Comparison of ENCODE assay signal across 17 cellular contexts in the genomic region with DNA sequence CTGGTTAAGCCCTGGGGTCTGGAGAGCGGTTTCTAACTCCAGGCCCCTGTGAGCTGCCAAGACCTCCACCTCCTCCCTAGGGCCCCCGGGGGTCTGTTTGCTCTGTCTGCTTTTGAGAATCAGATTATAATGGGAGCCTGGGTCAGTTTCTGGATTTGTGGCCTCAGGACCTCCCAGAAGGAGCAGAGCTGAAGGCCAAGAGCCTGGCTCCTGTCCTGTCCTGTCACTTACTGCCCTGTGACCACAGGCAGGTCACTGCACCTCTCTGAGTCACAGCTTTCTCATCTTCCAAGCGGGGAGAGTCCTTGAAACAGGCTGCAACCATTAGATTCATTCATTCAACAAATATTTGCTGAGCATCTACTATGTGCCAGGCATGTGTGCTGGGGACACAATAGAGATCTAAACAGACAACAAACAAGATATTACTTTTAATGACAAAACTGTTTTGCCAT.
"Had no signal": no experiment of that assay in that cellular context is flagged by ENCODE, and none has a peak within 500 bp of the region (broad histone marks: within the 10 kb centered on the region; RNA-seq: fewer than 3 reads in every experiment).

No MANE protein-coding gene starts in this region.

- H3K9me3 ChIP-seq: stomach, testis had no signal

- H3K36me3 Mint-ChIP-seq: activated naive CD8-positive, alpha-beta T cell treated with anti-CD3 and anti-CD28 coated beads, Interleukin-2, amount 10 ng/mL, durations not matched to agents 7 days and 5 days; immature natural killer cell; naive B cell; neural progenitor cell had no signal

- H3K4me1 Mint-ChIP-seq: activated B cell treated with CpG ODN at 0.5 μM for 24 hours; activated CD4-positive, alpha-beta T cell treated with anti-CD3 and anti-CD28 coated beads, Interleukin-2, amount 10 ng/mL, durations not matched to agents 24 days and 14 days; activated naive CD8-positive, alpha-beta T cell treated with anti-CD3 and anti-CD28 coated beads, Interleukin-2, amount 10 ng/mL, durations not matched to agents 7 days and 5 days; immature natural killer cell; naive B cell had no signal

- H3K27ac ChIP-seq: epithelial cell of prostate, neural progenitor cell, parathyroid adenoma, testis had no signal

- H3K4me1 ChIP-seq: neural progenitor cell had no signal

- H3K27ac Mint-ChIP-seq: activated B cell treated with CpG ODN at 0.5 μM for 24 hours; activated CD4-positive, alpha-beta T cell treated with anti-CD3 and anti-CD28 coated beads, Interleukin-2, amount 10 ng/mL, durations not matched to agents 24 days and 14 days; activated naive CD8-positive, alpha-beta T cell treated with anti-CD3 and anti-CD28 coated beads, Interleukin-2, amount 10 ng/mL, durations not matched to agents 7 days and 5 days; effector memory CD8-positive, alpha-beta T cell; immature natural killer cell; naive B cell had no signal

- H3K4me2 ChIP-seq: neural progenitor cell had no signal

- H3K9me3 Mint-ChIP-seq: activated B cell treated with CpG ODN at 0.5 μM for 24 hours; activated CD4-positive, alpha-beta T cell treated with anti-CD3 and anti-CD28 coated beads, Interleukin-2, amount 10 ng/mL, durations not matched to agents 24 days and 14 days; activated naive CD8-positive, alpha-beta T cell treated with anti-CD3 and anti-CD28 coated beads, Interleukin-2, amount 10 ng/mL, durations not matched to agents 7 days and 5 days; activated T-helper 1 cell treated with anti-CD3 and anti-CD28 coated beads, Interleukin-12 subunit alpha, Interleukin-12 subunit beta, Interleukin-2, Interleukin-4 antibody, amounts not matched to agents 30 ng/mL and 10 ng/mL and 1 ng/mL, durations not matched to agents 14 hours and 24 hours and 36 hours; effector memory CD8-positive, alpha-beta T cell; immature natural killer cell; naive B cell; neural progenitor cell had no signal

- H3K27me3 Mint-ChIP-seq: activated CD4-positive, alpha-beta T cell treated with anti-CD3 and anti-CD28 coated beads, Interleukin-2, amount 10 ng/mL, durations not matched to agents 24 days and 14 days had no signal

- H3K4me3 ChIP-seq: lung, neural progenitor cell, stomach, testis had no signal

- ATAC-seq: effector memory CD8-positive, alpha-beta T cell had no signal

- DNase-seq: activated B cell treated with CpG ODN at 0.5 μM for 24 hours; activated CD4-positive, alpha-beta T cell treated with anti-CD3 and anti-CD28 coated beads, Interleukin-2, amount 10 ng/mL, durations not matched to agents 24 days and 14 days; activated CD8-positive, alpha-beta memory T cell treated with anti-CD3 and anti-CD28 coated beads for 24 hours; activated naive CD8-positive, alpha-beta T cell treated with anti-CD3 and anti-CD28 coated beads, Interleukin-2, amount 10 ng/mL, durations not matched to agents 7 days and 5 days; dermis blood vessel endothelial cell; effector memory CD8-positive, alpha-beta T cell; foreskin melanocyte; immature natural killer cell; naive B cell; stimulated activated CD4-positive, alpha-beta T cell treated with anti-CD3 and anti-CD28 coated beads, Interleukin-1b, Interleukin-23, amount 100 ng/mL, for 48 hours; stomach; testis had no signal

- H3K4me3 Mint-ChIP-seq: activated B cell treated with CpG ODN at 0.5 μM for 24 hours; activated CD4-positive, alpha-beta T cell treated with anti-CD3 and anti-CD28 coated beads, Interleukin-2, amount 10 ng/mL, durations not matched to agents 24 days and 14 days; activated naive CD8-positive, alpha-beta T cell treated with anti-CD3 and anti-CD28 coated beads, Interleukin-2, amount 10 ng/mL, durations not matched to agents 7 days and 5 days; activated T-helper 1 cell treated with anti-CD3 and anti-CD28 coated beads, Interleukin-12 subunit alpha, Interleukin-12 subunit beta, Interleukin-2, Interleukin-4 antibody, amounts not matched to agents 30 ng/mL and 10 ng/mL and 1 ng/mL, durations not matched to agents 14 hours and 24 hours and 36 hours; effector memory CD8-positive, alpha-beta T cell; immature natural killer cell; neural progenitor cell had no signal
